Comparison of ENCODE assay signal across 1 cellular context in the genomic region with DNA sequence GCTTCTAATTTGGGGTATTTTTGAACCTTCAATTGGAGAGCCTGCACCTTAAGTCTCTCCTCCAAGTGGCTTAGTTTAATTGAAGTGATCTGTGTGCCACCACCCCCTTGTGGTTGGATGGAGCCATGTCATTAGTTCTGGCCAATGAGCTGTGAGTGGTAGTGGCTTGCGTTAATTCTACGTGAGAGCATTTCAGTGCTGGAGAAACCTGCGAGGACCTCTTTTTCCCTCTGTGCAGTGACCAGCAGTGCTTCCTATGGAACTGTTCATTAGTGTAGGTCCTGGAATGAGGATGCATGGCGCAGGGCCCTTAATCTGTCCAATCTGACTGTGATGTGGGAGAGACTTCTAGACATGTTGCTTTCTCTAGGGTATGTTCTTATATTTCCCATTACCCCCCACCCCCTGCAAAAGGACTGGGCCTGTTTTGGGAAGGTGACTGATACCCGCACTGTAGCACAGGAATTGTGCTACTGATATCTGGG.
TF ChIP-seq lines count a peak whose summit lies in the region.

No MANE protein-coding gene starts in this region.

TF ChIP-seq in H1, 55 proteins besides CTCF, POLR2A, EP300 and RAD21:
- TF ChIP-seq SUZ12 (IDR thresholded peaks at IDR 0.05; ENCODE audit: low read length) (no peak), TAF1 (IDR thresholded peaks at IDR 0.05; ENCODE audit: low read depth, low read length) (no peak), RXRA (IDR thresholded peaks at IDR 0.05; ENCODE audit: insufficient read depth, low read depth, low read length) (no peak), SP1 (IDR thresholded peaks at IDR 0.05; ENCODE audit: low read depth, low read length) (no peak), KDM5A (IDR thresholded peaks at IDR 0.05; ENCODE audit: low read length) (no peak), SP2 (IDR thresholded peaks at IDR 0.05; ENCODE audit: low read length) (no peak), SIX5 (IDR thresholded peaks at IDR 0.05; ENCODE audit: low read depth, low read length) (no peak), POLR2AphosphoS5 (IDR thresholded peaks at IDR 0.05; ENCODE audit: low read depth, low read length) (peak; percentile 49; the same call in 1 of the 2 replicates)
TF ChIP-seq in H1: peak in this region for 1.
